ENCODE assay signal across 1 cellular context in the genomic region with DNA sequence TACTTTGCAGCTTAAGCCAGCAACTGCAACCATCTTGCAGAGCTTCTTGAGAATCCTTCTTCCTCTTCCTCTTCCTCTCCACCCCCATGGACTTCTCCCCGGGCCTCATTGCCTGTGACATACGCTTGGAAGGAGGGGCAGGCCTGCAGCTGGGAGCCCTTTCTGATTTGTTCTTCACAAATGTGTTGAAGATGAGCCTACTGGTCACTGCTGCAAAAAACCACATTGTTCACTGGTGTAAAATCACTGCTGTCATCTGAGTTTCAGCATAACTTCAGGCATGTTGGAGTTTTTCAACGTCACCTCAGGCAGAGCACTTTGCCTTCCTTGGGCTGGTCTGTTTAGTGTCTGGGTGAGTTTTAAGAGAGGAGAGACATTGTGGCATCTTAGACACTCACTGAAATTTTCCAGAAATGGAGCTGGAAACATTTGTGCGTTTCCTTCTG.
TF ChIP-seq lines count a peak whose summit lies in the region.

No MANE protein-coding gene starts in this region.

TF ChIP-seq in K562, 482 proteins besides CTCF, POLR2A, EP300 and RAD21:
- TF ChIP-seq SPI1 (IDR thresholded peaks at IDR 0.05; ENCODE audit: borderline replicate concordance, low read depth, low read length), result peak; percentile 24; the same call in 1 of the 2 replicates
- no peak for TF ChIP-seq ZBED1 (IDR thresholded peaks at IDR 0.05)
TF ChIP-seq in K562: peak in this region for 1.
